ENCODE assay signal across 19 cellular contexts in genomic region chr7:65812281-65812680, GRCh38.
DNase-seq lines count a peak whose midpoint lies in the region; ATAC-seq and TF ChIP-seq lines count a peak whose summit lies in the region.
"Had no signal": no experiment of that assay in that cellular context is flagged by ENCODE, and none has a peak within 500 bp of the region (broad histone marks: within the 10 kb centered on the region; RNA-seq: fewer than 3 reads in every experiment).

No MANE protein-coding gene starts in this region.

- H3K23ac ChIP-seq in IMR-90 (ENCODE audit: low read depth, low read length): no peak overlapping the region

- H3K79me1 ChIP-seq in IMR-90 (ENCODE audit: low read depth in 1 of 2, low read length in 2 of 2): no peaks in the 10 kb centered on the region

- TF ChIP-seq RAD21 in IMR-90 (IDR thresholded peaks at IDR 0.05; ENCODE audit: low read length): no peak

- no peak overlapping the region for H2BK20ac ChIP-seq in IMR-90 (ENCODE audit: low read depth, low read length)

- TF ChIP-seq CTCF in AG04449 (IDR thresholded peaks at IDR 0.05; ENCODE audit: insufficient read depth, low read length, missing control alignments) (no peak), IMR-90 (conservative IDR thresholded peaks at IDR 0.05; ENCODE audit: low read depth, low read length) (no peak), astrocyte of the spinal cord (IDR thresholded peaks at IDR 0.05; ENCODE audit: low read depth, low read length) (no peak), fibroblast of the aortic adventitia (IDR thresholded peaks at IDR 0.05; ENCODE audit: insufficient read depth, low read length) (no peak), colonic mucosa (IDR thresholded peaks at IDR 0.05) (no peak), spleen (IDR thresholded peaks at IDR 0.05 in 8 of 11, conservative IDR thresholded peaks at IDR 0.05 in 3 of 11) (no peak)

- H3K4me1 ChIP-seq in IMR-90 (ENCODE audit: control insufficient read depth, insufficient read depth, low read length): no peaks in the 10 kb centered on the region
- H3K4me1 ChIP-seq in colonic mucosa: no peaks in the 10 kb centered on the region
- no peaks in the 10 kb centered on the region for H3K4me1 ChIP-seq in spleen
- H3K4me1 ChIP-seq: SJCRH30 had no signal

- no peak overlapping the region for H3K18ac ChIP-seq in IMR-90 (ENCODE audit: low read depth, low read length)

- in situ Hi-C loops in IMR-90 (cut with MboI; ENCODE audit: low sequenced_read_pairs): no loop called here
- in situ Hi-C loops in astrocyte of the spinal cord (cut with HindIII; ENCODE audit: low sequenced_read_pairs): no loop called here

- H3K4me2 ChIP-seq in IMR-90 (ENCODE audit: low read depth, low read length): no peak overlapping the region
- H3K4me2 ChIP-seq: BLaER1 treated with 17β-estradiol and CSF1 and Interleukin-3, amounts not matched to agents 10 nM and 100 nM had no signal

- H4K5ac ChIP-seq in IMR-90 (ENCODE audit: low read depth, low read length): no peak overlapping the region

- dilution Hi-C loops in IMR-90 (cut with HindIII; ENCODE audit: low sequenced_read_pairs, unreplicated experiment): no loop called here

- H2AK9ac ChIP-seq in IMR-90 (replicated peaks; ENCODE audit: low read depth, low read length, poor library complexity): no peak overlapping the region

- H4K20me1 ChIP-seq in IMR-90 (ENCODE audit: insufficient read depth, low read length): no peaks in the 10 kb centered on the region
- H4K20me1 ChIP-seq: BLaER1 treated with 17β-estradiol and CSF1 and Interleukin-3, amounts not matched to agents 10 nM and 100 nM had no signal

- no peak overlapping the region for H3K4me3 ChIP-seq in AG04449 (ENCODE audit: low read depth, low read length)
- H3K4me3 ChIP-seq in IMR-90 (ENCODE audit: insufficient read depth, low read depth, low read length): no peak overlapping the region
- no peak overlapping the region for H3K4me3 ChIP-seq in astrocyte of the spinal cord (ENCODE audit: low read depth, low read length)
- H3K4me3 ChIP-seq in fibroblast of the aortic adventitia (ENCODE audit: low read depth, low read length): no peak overlapping the region
- no peak overlapping the region for H3K4me3 ChIP-seq in colonic mucosa
- no peak overlapping the region for H3K4me3 ChIP-seq in spleen
- H3K4me3 ChIP-seq: BLaER1 treated with 17β-estradiol and CSF1 and Interleukin-3, amounts not matched to agents 10 nM and 100 nM; GM23248; SJCRH30 had no signal

- H2AFZ ChIP-seq in IMR-90 (replicated peaks; ENCODE audit: low read length, poor library complexity): no peak overlapping the region
- H2AFZ ChIP-seq: GM23248 had no signal

- ATAC-seq in IMR-90 (ENCODE audit: low read depth): peak; percentile 70

- no peak overlapping the region for H3K56ac ChIP-seq in IMR-90 (ENCODE audit: extremely low read depth, insufficient read depth, low read length)

- H2BK5ac ChIP-seq in IMR-90 (ENCODE audit: low read depth, low read length, poor library complexity, severe bottlenecking): no peak overlapping the region

- H4K8ac ChIP-seq in IMR-90 (ENCODE audit: low read depth in 2 of 2, low read length in 2 of 2): no peak overlapping the region

- H3K9me1 ChIP-seq in IMR-90 (ENCODE audit: insufficient read depth, low read length): no peaks in the 10 kb centered on the region

- intact Hi-C loops in IMR-90 (cut with micrococcal nuclease) (no loop called here), colonic mucosa (cut with DNase I) (no loop called here), spleen (cut with DNase I; ENCODE audit: low total_unique reads) (no loop called here)

- no peak overlapping the region for H3K14ac ChIP-seq in IMR-90 (replicated peaks; ENCODE audit: low read depth, low read length)

- no peak for TF ChIP-seq POLR2A in IMR-90 (IDR thresholded peaks at IDR 0.05; ENCODE audit: low read depth, low read length)
- no peak for TF ChIP-seq POLR2A in spleen (IDR thresholded peaks at IDR 0.05)

- H3K27ac ChIP-seq in IMR-90 (ENCODE audit: insufficient read depth, low read length) (no peak overlapping the region), colonic mucosa (no peak overlapping the region), spleen (no peak overlapping the region)
- H3K27ac ChIP-seq: BLaER1 treated with 17β-estradiol and CSF1 and Interleukin-3, amounts not matched to agents 10 nM and 100 nM; GM23248; SJCRH30 had no signal

- no peak overlapping the region for H2BK120ac ChIP-seq in IMR-90 (ENCODE audit: low read depth, low read length)

- POLR2A ChIA-PET in AG04449 (lab: Yijun Ruan, JAX) (no interaction called here), IMR-90 (lab: Charles Lee; ENCODE audit: unreplicated experiment) (no interaction called here)

- WGBS in IMR-90 (ENCODE audit: extremely low coverage in 2 of 2, insufficient read length in 1 of 2), 2 experiments: 79% methylated on average over 3 of the region's 5 CpGs; no CpG with 5 or more reads in 1 of the 2 experiments
- 85 to 96% (median 91%) methylated on average over 5 of the region's 5 CpGs for WGBS in spleen, 5 donors

- CTCF ChIA-PET in AG04449 (lab: Yijun Ruan, JAX): no interaction called here
- CTCF ChIA-PET in IMR-90 (lab: Yijun Ruan, JAX): interaction anchor here (0.6 kb wide), 1 partner anchor 8 kb away, joined by 4 read pairs; no protein-coding TSS in a partner anchor

- H3K36me3 ChIP-seq in IMR-90 (ENCODE audit: control insufficient read depth, insufficient read depth, low read length): no peaks in the 10 kb centered on the region
- H3K36me3 ChIP-seq in colonic mucosa: no peaks in the 10 kb centered on the region
- peaks cover 0 to 6% (median 0%) of the 10 kb centered on the region in 6 donors for H3K36me3 ChIP-seq in spleen
- H3K36me3 ChIP-seq: BLaER1 treated with 17β-estradiol and CSF1 and Interleukin-3, amounts not matched to agents 10 nM and 100 nM; SJCRH30 had no signal

- H2BK15ac ChIP-seq in IMR-90 (ENCODE audit: low read depth, low read length): no peak overlapping the region

- H3K27me3 ChIP-seq in IMR-90 (ENCODE audit: control insufficient read depth, insufficient read depth, low read length) (no peaks in the 10 kb centered on the region), colonic mucosa (no peaks in the 10 kb centered on the region), spleen (replicated peaks in 1 of 7) (no peaks in the 10 kb centered on the region)
- H3K27me3 ChIP-seq: BLaER1 treated with 17β-estradiol and CSF1 and Interleukin-3, amounts not matched to agents 10 nM and 100 nM; SJCRH30 had no signal

- H3K4ac ChIP-seq in IMR-90 (ENCODE audit: low read depth, low read length): no peak overlapping the region

- no peaks in the 10 kb centered on the region for H3K9me3 ChIP-seq in IMR-90 (ENCODE audit: control insufficient read depth, insufficient read depth, low read length)
- H3K9me3 ChIP-seq in colonic mucosa: no peaks in the 10 kb centered on the region
- peaks cover 0 to 6% (median 0%) of the 10 kb centered on the region in 8 donors for H3K9me3 ChIP-seq in spleen
- H3K9me3 ChIP-seq: BLaER1 treated with 17β-estradiol and CSF1 and Interleukin-3, amounts not matched to agents 10 nM and 100 nM; SJCRH30 had no signal

- BruUV-seq in IMR-90 (replicated peaks; lab: Mats Ljungman, UMichigan): no TSS peak

- no peak overlapping the region for H3K9ac ChIP-seq in IMR-90 (ENCODE audit: low read depth, low read length)
- no peak overlapping the region for H3K9ac ChIP-seq in colonic mucosa (ENCODE audit: low read depth in 2 of 2, low read length in 2 of 2)
- H3K9ac ChIP-seq: BLaER1 treated with 17β-estradiol and CSF1 and Interleukin-3, amounts not matched to agents 10 nM and 100 nM; GM23248 had no signal

- no peak overlapping the region for H2AK5ac ChIP-seq in IMR-90 (ENCODE audit: low read depth, low read length)

- H4K91ac ChIP-seq in IMR-90 (ENCODE audit: insufficient read depth, low read depth, low read length): no peak overlapping the region

- DNase-seq in AG04449 (ENCODE audit: low read depth, low spot score) (peak; percentile 23), IMR-90 (peak; percentile 72), astrocyte of the spinal cord (ENCODE audit: low read depth, low spot score) (peak; percentile 26), fibroblast of the aortic adventitia (ENCODE audit: low read depth) (peak; percentile 29), colonic mucosa (no peak), pons (ENCODE audit: low spot score) (no peak), midbrain (lab: John Stamatoyannopoulos, UW) (no peak), spleen (no peak)
- DNase-seq: 8988T; CD8-positive, alpha-beta memory T cell; DMS79 treated with DMSO at 0.1 percent for 48 hours; GF-D8; GM23248; Karpas-422; NCI-H187; NCI-H446; NCI-H69; SJCRH30 had no signal

TF ChIP-seq in IMR-90, 13 proteins besides CTCF, POLR2A, EP300 and RAD21:
- TF ChIP-seq RFX5 (IDR thresholded peaks at IDR 0.05; ENCODE audit: low read depth, low read length): no peak
- TF ChIP-seq FOS (IDR thresholded peaks at IDR 0.05; ENCODE audit: low read depth, low read length): no peak
- TF ChIP-seq ELK1 (IDR thresholded peaks at IDR 0.05; ENCODE audit: borderline replicate concordance, low read depth, low read length): no peak
- TF ChIP-seq MAFK (IDR thresholded peaks at IDR 0.05; ENCODE audit: low read depth, low read length): no peak
- no peak for TF ChIP-seq CEBPB (IDR thresholded peaks at IDR 0.05; ENCODE audit: low read depth, low read length)
- TF ChIP-seq MAZ (IDR thresholded peaks at IDR 0.05; ENCODE audit: borderline replicate concordance, low read depth, low read length): no peak

Comparison
In these comparisons a context has a peak if more than half of its experiments do, and no peak if none do; other contexts are left out.
1. DNase-seq: peak in AG04449 (single experiment), IMR-90 (single experiment), astrocyte of the spinal cord (single experiment) and fibroblast of the aortic adventitia (single experiment); none in colonic mucosa (single experiment), pons (single experiment), midbrain (single experiment) and spleen (single experiment).